Comparison of ENCODE assay signal across 8 cellular contexts in genomic region chr17:60135160-60135950, GRCh38. TPM values are rescaled to one million over a fixed set of nuclear protein-coding genes. Genes with fewer than 3 reads are reported as not detected.
A peak's percentile ranks its signal among the peaks of the same experiment; 100 is the strongest.
DNase-seq lines count a peak whose midpoint lies in the region; ATAC-seq and TF ChIP-seq lines count a peak whose summit lies in the region.

No MANE protein-coding gene starts in this region.

- peaks cover 2% of the 10 kb centered on the region for H3K27me3 Mint-ChIP-seq in chondrocyte (ENCODE audit: low read depth)

- peak overlapping the region; percentile 94 for H3K27ac Mint-ChIP-seq in chondrocyte (ENCODE audit: unreplicated experiment)

- peak; percentile 77 to 89 (median 84) for DNase-seq in NCI-H1417 (lab: John Stamatoyannopoulos, UW)
- DNase-seq in NCI-H1417 treated with DMSO at 0.1 percent for 48 hours (lab: John Stamatoyannopoulos, UW) = no peak
- peak; percentile 81 for DNase-seq in NCI-H2227 treated with DMSO at 0.1 percent for 48 hours (lab: John Stamatoyannopoulos, UW)
- peak; percentile 65 to 66 for DNase-seq in activated CD4-positive, alpha-beta T cell treated with anti-CD3 and anti-CD28 coated beads for 24 hours (ENCODE audit: low read depth in 2 of 2)
- peak; percentile 95 for DNase-seq in chondrocyte (ENCODE audit: low spot score)
- DNase-seq in kidney tubule cell (ENCODE audit: low spot score) = peak; percentile 84
- DNase-seq in stimulated activated CD4-positive, alpha-beta T cell treated with anti-CD3 and anti-CD28 coated beads, Interleukin-1b, Interleukin-23, amount 100 ng/mL, for 1 hour (ENCODE audit: low read depth in 2 of 2) = peak; percentile 41 to 64

- H3K36me3 Mint-ChIP-seq in chondrocyte (ENCODE audit: low read depth) = peaks cover 8% of the 10 kb centered on the region

- ATAC-seq in HG03045 (IDR thresholded peaks at IDR 0.05; ENCODE audit: unreplicated experiment) = peak; percentile 89

- H3K4me1 Mint-ChIP-seq in chondrocyte (ENCODE audit: low read depth) = peaks cover 28% of the 10 kb centered on the region

- no peak for TF ChIP-seq CTCF in chondrocyte (IDR thresholded peaks at IDR 0.05)

- peak overlapping the region; percentile 95 for H3K4me3 Mint-ChIP-seq in chondrocyte (ENCODE audit: unreplicated experiment)

- H3K9me3 Mint-ChIP-seq in chondrocyte (ENCODE audit: low read depth) = no peaks in the 10 kb centered on the region

RNA-seq across cellular contexts. Expression of gene CA4, which starts 14.4 kb away (rescaled TPM):
- not detected in 3 replicates for total RNA-seq in chondrocyte

RNA-seq across cellular contexts. Expression of gene HEATR6, which starts 56.6 kb away (rescaled TPM):
- 21.6 to 28.6 TPM (median 23.0 TPM) in 3 replicates for total RNA-seq in chondrocyte
